1 cellular context compared by ENCODE assay signal in the genomic region with DNA sequence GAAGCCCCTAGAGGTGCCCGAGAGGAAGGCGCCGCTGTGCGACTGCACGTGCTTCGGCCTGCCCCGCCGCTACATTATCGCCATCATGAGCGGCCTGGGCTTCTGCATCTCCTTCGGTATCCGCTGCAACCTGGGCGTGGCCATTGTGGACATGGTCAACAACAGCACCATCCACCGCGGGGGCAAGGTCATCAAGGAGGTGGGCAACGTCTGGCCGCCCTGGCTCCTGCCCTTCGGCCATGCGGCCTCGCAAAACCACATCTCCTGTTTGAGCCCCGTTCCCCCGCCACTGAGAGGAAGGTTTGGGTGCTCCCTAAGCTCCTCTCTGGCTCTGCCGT.
TF ChIP-seq lines count a peak whose summit lies in the region.

No MANE protein-coding gene starts in this region.

TF ChIP-seq in GM23338, 12 proteins besides CTCF, POLR2A, EP300 and RAD21:
- TF ChIP-seq, protein P1, sequence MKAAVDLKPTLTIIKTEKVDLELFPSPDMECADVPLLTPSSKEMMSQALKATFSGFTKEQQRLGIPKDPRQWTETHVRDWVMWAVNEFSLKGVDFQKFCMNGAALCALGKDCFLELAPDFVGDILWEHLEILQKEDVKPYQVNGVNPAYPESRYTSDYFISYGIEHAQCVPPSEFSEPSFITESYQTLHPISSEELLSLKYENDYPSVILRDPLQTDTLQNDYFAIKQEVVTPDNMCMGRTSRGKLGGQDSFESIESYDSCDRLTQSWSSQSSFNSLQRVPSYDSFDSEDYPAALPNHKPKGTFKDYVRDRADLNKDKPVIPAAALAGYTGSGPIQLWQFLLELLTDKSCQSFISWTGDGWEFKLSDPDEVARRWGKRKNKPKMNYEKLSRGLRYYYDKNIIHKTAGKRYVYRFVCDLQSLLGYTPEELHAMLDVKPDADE (IDR thresholded peaks at IDR 0.05): no peak
- TF ChIP-seq NANOG (IDR thresholded peaks at IDR 0.05; ENCODE audit: borderline replicate concordance) (no peak), CREB1 (CRISPR knock-in tag; IDR thresholded peaks at IDR 0.05; ENCODE audit: low read depth) (no peak), JUNB (IDR thresholded peaks at IDR 0.05; ENCODE audit: unreplicated experiment) (no peak), EZH2 (IDR thresholded peaks at IDR 0.05; ENCODE audit: low read depth, unreplicated experiment) (no peak)
